Comparison of ENCODE assay signal across 10 cellular contexts in genomic region chr2:171318463-171318934, GRCh38.
A peak's percentile ranks its signal among the peaks of the same experiment; 100 is the strongest.
DNase-seq lines count a peak whose midpoint lies in the region; ATAC-seq and TF ChIP-seq lines count a peak whose summit lies in the region.
"Had no signal": no experiment of that assay in that cellular context is flagged by ENCODE, and none has a peak within 500 bp of the region (broad histone marks: within the 10 kb centered on the region; RNA-seq: fewer than 3 reads in every experiment).

No MANE protein-coding gene starts in this region.

- no peak for TF ChIP-seq CTCF in IMR-90 (conservative IDR thresholded peaks at IDR 0.05; ENCODE audit: low read depth, low read length)
- no peak for TF ChIP-seq CTCF in BE2C (IDR thresholded peaks at IDR 0.05; ENCODE audit: low read depth, low read length)

- no peaks in the 10 kb centered on the region for H3K79me1 ChIP-seq in IMR-90 (ENCODE audit: low read depth in 1 of 2, low read length in 2 of 2)

- H3K27me3 ChIP-seq in IMR-90 (ENCODE audit: control insufficient read depth, insufficient read depth, low read length) (no peaks in the 10 kb centered on the region), BE2C (no peaks in the 10 kb centered on the region)

- no peak for TF ChIP-seq POLR2A in IMR-90 (IDR thresholded peaks at IDR 0.05; ENCODE audit: low read depth, low read length)

- H3K9me3 ChIP-seq in IMR-90 (ENCODE audit: control insufficient read depth, insufficient read depth, low read length) (no peaks in the 10 kb centered on the region), BE2C (no peaks in the 10 kb centered on the region)

- POLR2A ChIA-PET in IMR-90 (lab: Charles Lee; ENCODE audit: unreplicated experiment), result no interaction called here

- peak; percentile 80 for ATAC-seq in IMR-90 (ENCODE audit: low read depth)
- ATAC-seq in GM21619 (IDR thresholded peaks at IDR 0.05; ENCODE audit: unreplicated experiment), result no peak

- H2BK5ac ChIP-seq in IMR-90 (ENCODE audit: low read depth, low read length, poor library complexity, severe bottlenecking), result peak overlapping the region; percentile 35

- H3K4me3 ChIP-seq in IMR-90 (ENCODE audit: insufficient read depth, low read depth, low read length) (no peak overlapping the region), BE2C (ENCODE audit: low read depth, low read length) (no peak overlapping the region)
- H3K4me3 ChIP-seq: PC-9 had no signal

- peaks cover 8% of the 10 kb centered on the region for H3K4me1 ChIP-seq in IMR-90 (ENCODE audit: control insufficient read depth, insufficient read depth, low read length)
- no peaks in the 10 kb centered on the region for H3K4me1 ChIP-seq in BE2C

- no peak overlapping the region for H3K9ac ChIP-seq in IMR-90 (ENCODE audit: low read depth, low read length)
- H3K9ac ChIP-seq: KMS-11 had no signal

- peak overlapping the region; percentile 36 for H3K4me2 ChIP-seq in IMR-90 (ENCODE audit: low read depth, low read length)
- H3K4me2 ChIP-seq: KMS-11, PC-9 had no signal

- no peaks in the 10 kb centered on the region; the same call in 1 of the 2 replicates for H3K9me1 ChIP-seq in IMR-90 (ENCODE audit: insufficient read depth, low read length)

- intact Hi-C loops in IMR-90 (cut with micrococcal nuclease), result no loop called here

- H2BK120ac ChIP-seq in IMR-90 (ENCODE audit: low read depth, low read length), result peak overlapping the region; percentile 7; the same call in 1 of the 2 replicates

- CTCF ChIA-PET in IMR-90 (lab: Yijun Ruan, JAX), result no interaction called here

- peak overlapping the region; percentile 77; the same call in 1 of the 2 replicates for H3K27ac ChIP-seq in IMR-90 (ENCODE audit: insufficient read depth, low read length)
- peak overlapping the region; percentile 86 for H3K27ac ChIP-seq in caudate nucleus (ENCODE audit: low read depth, low read length)
- H3K27ac ChIP-seq: KMS-11, PC-9 had no signal

- H3K4ac ChIP-seq in IMR-90 (ENCODE audit: low read depth, low read length), result peak overlapping the region; percentile 0; the same call in 1 of the 2 replicates

- H4K5ac ChIP-seq in IMR-90 (ENCODE audit: low read depth, low read length), result peak overlapping the region; percentile 77; the same call in 1 of the 2 replicates

- H3K36me3 ChIP-seq in IMR-90 (ENCODE audit: control insufficient read depth, insufficient read depth, low read length) (no peaks in the 10 kb centered on the region), BE2C (no peaks in the 10 kb centered on the region)

- H2BK20ac ChIP-seq in IMR-90 (ENCODE audit: low read depth, low read length), result no peak overlapping the region; the same call in 1 of the 2 replicates

- no CpG with 5 or more reads among the region's 6 CpGs for WGBS in IMR-90 (ENCODE audit: extremely low coverage in 2 of 2, insufficient read length in 1 of 2), 2 experiments

- no peak overlapping the region for H2AFZ ChIP-seq in IMR-90 (replicated peaks; ENCODE audit: low read length, poor library complexity)
- H2AFZ ChIP-seq: PC-9 had no signal

- H2AK9ac ChIP-seq in IMR-90 (replicated peaks; ENCODE audit: low read depth, low read length, poor library complexity), result no peak overlapping the region

- H4K91ac ChIP-seq in IMR-90 (ENCODE audit: insufficient read depth, low read depth, low read length), result no peak overlapping the region; the same call in 1 of the 2 replicates

- dilution Hi-C loops in IMR-90 (cut with HindIII; ENCODE audit: low sequenced_read_pairs, unreplicated experiment), result no loop called here

- DNase-seq in Ammon's horn (ENCODE audit: low spot score) (peak; percentile 84), IMR-90 (peak; percentile 28), caudate nucleus (lab: John Stamatoyannopoulos, UW) (peak in 51 of 61 donors; percentile 4 to 91 (median 50)), midbrain (lab: John Stamatoyannopoulos, UW) (peak; percentile 72), NCI-H187 (lab: John Stamatoyannopoulos, UW) (no peak), BE2C (no peak), amniotic stem cell (lab: John Stamatoyannopoulos, UW) (no peak)
- DNase-seq: PC-9 had no signal

- H3K56ac ChIP-seq in IMR-90 (ENCODE audit: extremely low read depth, insufficient read depth, low read length), result no peak overlapping the region

- BruUV-seq in IMR-90 (replicated peaks; lab: Mats Ljungman, UMichigan), result no TSS peak

- 0 out of 2 replicates have a peak overlapping the region, but pooled peaks have one; percentile 5 for H3K14ac ChIP-seq in IMR-90 (replicated peaks; ENCODE audit: low read depth, low read length)

- H3K23ac ChIP-seq in IMR-90 (ENCODE audit: low read depth, low read length), result no peak overlapping the region

- H4K8ac ChIP-seq in IMR-90 (ENCODE audit: low read depth in 2 of 2, low read length in 2 of 2), result peak overlapping the region in 1 of 2 experiments; percentile 2; a peak in 1 of 4 replicates

- H2BK15ac ChIP-seq in IMR-90 (ENCODE audit: low read depth, low read length), result no peak overlapping the region

- H2AK5ac ChIP-seq in IMR-90 (ENCODE audit: low read depth, low read length), result no peak overlapping the region

- in situ Hi-C loops in IMR-90 (cut with MboI; ENCODE audit: low sequenced_read_pairs), result no loop called here

- H3K18ac ChIP-seq in IMR-90 (ENCODE audit: low read depth, low read length), result peak overlapping the region; percentile 74

- H4K20me1 ChIP-seq in IMR-90 (ENCODE audit: insufficient read depth, low read length), result no peaks in the 10 kb centered on the region

- TF ChIP-seq RAD21 in IMR-90 (IDR thresholded peaks at IDR 0.05; ENCODE audit: low read length), result no peak

TF ChIP-seq in IMR-90, 13 proteins besides CTCF, POLR2A, EP300 and RAD21:
- TF ChIP-seq RFX5 (IDR thresholded peaks at IDR 0.05; ENCODE audit: low read depth, low read length) (no peak), MXI1 (IDR thresholded peaks at IDR 0.05; ENCODE audit: borderline replicate concordance, low read depth, low read length) (no peak), SMC3 (IDR thresholded peaks at IDR 0.05; ENCODE audit: low read depth, low read length) (no peak), USF2 (IDR thresholded peaks at IDR 0.05; ENCODE audit: low read depth, low read length) (no peak)
TF ChIP-seq in IMR-90: peak in this region for 0.

Comparison
In these comparisons a context has a peak if more than half of its experiments do, and no peak if none do; other contexts are left out.
1. DNase-seq: peak in Ammon's horn (single experiment), IMR-90 (single experiment), caudate nucleus (51 of 61) and midbrain (single experiment); none in NCI-H187 (0 of 2), BE2C (single experiment) and amniotic stem cell (single experiment).